Comparison of ENCODE assay signal across 19 cellular contexts in the genomic region with DNA sequence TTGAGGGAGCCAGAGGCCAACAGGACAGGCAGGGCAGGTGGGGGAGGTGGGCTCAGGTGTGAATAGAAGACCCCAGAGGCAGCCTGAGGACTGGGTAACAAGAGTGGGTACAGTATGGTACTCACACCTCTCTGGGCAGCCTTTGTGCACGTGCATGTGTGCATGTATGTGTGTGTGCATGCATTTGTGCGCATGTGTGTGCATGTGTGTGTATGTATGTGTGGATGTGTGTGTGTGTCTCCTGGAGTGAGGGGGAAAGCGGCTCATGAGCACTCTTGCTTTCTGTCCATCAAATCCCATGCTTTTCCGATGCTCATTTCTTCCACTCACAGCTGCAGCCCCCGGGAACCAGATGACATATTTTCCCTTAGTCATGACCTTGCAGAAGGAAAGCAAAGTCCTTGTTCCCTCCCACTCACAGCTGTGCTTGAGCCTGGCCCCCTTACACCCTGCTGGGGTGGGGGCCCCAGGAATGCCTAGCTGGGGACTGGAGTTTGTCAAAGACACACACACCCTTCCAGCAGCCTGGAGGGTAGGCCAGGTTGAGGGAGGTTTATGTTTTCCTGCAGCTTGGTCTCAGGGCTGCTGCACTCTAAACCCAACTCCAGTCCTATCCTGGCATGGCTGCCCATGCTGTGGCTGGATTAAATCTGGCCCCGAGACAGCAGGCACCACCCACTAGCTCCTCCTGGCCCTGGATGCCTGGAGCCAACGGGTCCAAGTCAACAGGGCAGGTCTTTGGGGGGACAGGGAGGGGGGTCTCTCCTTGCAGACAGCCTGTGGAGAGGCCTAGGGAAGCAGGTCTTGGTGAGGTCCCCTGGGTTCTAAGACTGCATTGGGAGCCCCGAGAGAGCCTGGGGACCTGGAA. TPM values are rescaled to one million over a fixed set of nuclear protein-coding genes. Genes with fewer than 3 reads are reported as not detected.
DNase-seq lines count a peak whose midpoint lies in the region; ATAC-seq and FAIRE-seq lines count a peak whose summit lies in the region.
"Had no signal": no experiment of that assay in that cellular context is flagged by ENCODE, and none has a peak within 500 bp of the region (broad histone marks: within the 10 kb centered on the region; RNA-seq: fewer than 3 reads in every experiment).

No MANE protein-coding gene starts in this region.

- H3K79me1 ChIP-seq in neuronal stem cell (ENCODE audit: low read depth, low read length) = no peaks in the 10 kb centered on the region

- H4K91ac ChIP-seq in neuronal stem cell (ENCODE audit: low read depth, low read length, poor library complexity) = no peak overlapping the region

- no peaks in the 10 kb centered on the region for H3K27me3 ChIP-seq in neuronal stem cell (ENCODE audit: control insufficient read depth in 3 of 3, insufficient read depth in 3 of 3, low read depth in 1 of 3, low read length in 3 of 3)
- H3K27me3 ChIP-seq: MG63, SJCRH30 had no signal

- H3K9me3 ChIP-seq in neuronal stem cell (replicated peaks in 1 of 2; ENCODE audit: control insufficient read depth in 2 of 2, insufficient read depth in 1 of 2, low read depth in 1 of 2, low read length in 2 of 2) = no peaks in the 10 kb centered on the region
- H3K9me3 ChIP-seq: Caco-2, MG63, SJCRH30 had no signal

- in situ Hi-C loops in G401 (cut with HindIII; ENCODE audit: low sequenced_read_pairs) = no loop called here

- no peak overlapping the region for H3K4ac ChIP-seq in neuronal stem cell (ENCODE audit: low read length)

- no peak overlapping the region for H2BK5ac ChIP-seq in neuronal stem cell (ENCODE audit: low read length)

- DNase-seq in G401 (ENCODE audit: low spot score) = peak; percentile 8
- DNase-seq in NCI-H1694 treated with DMSO at 0.1 percent for 48 hours (lab: John Stamatoyannopoulos, UW) = peak; percentile 16
- no peak for DNase-seq in neuronal stem cell (ENCODE audit: low spot score)
- no peak for DNase-seq in NK-92 (lab: John Stamatoyannopoulos, UW; ENCODE audit: unreplicated experiment)
- DNase-seq: ACHN, Caco-2, H7, IMR-90, Karpas-422, MG63, NCI-H1092, NCI-H146, NCI-H748 treated with DMSO at 0.1 percent for 48 hours, RPMI8226, SJCRH30 had no signal

- peak overlapping the region; percentile 59 for H3K14ac ChIP-seq in neuronal stem cell (ENCODE audit: low read length)

- no peak overlapping the region for H3K9ac ChIP-seq in neuronal stem cell (ENCODE audit: low read depth, low read length, poor library complexity)

- peaks cover 15 to 38% of the 10 kb centered on the region in 2 donors for H3K4me1 ChIP-seq in neuronal stem cell (ENCODE audit: control insufficient read depth in 2 of 2, insufficient read depth in 1 of 2, low read depth in 1 of 2, low read length in 2 of 2)
- H3K4me1 ChIP-seq: Caco-2 had no signal

- no peak overlapping the region for H4K8ac ChIP-seq in neuronal stem cell (ENCODE audit: low read depth, low read length)

- no peak overlapping the region for H2BK12ac ChIP-seq in neuronal stem cell (ENCODE audit: low read length)

- no CpG with 5 or more reads among the region's 8 CpGs for WGBS in neuronal stem cell (ENCODE audit: extremely low coverage in 2 of 2, insufficient read length in 2 of 2, insufficient replicate concordance in 1 of 2), 2 donors

- H3K4me2 ChIP-seq in neuronal stem cell (ENCODE audit: insufficient read depth, low read length, poor library complexity, severe bottlenecking) = no peak overlapping the region

- H3K4me3 ChIP-seq in neuronal stem cell (ENCODE audit: low read length in 2 of 2) = no peak overlapping the region
- H3K4me3 ChIP-seq: MG63, SJCRH30 had no signal

- no peak overlapping the region for H2BK120ac ChIP-seq in neuronal stem cell (ENCODE audit: low read depth, low read length)

- H3K23ac ChIP-seq in neuronal stem cell (ENCODE audit: low read depth, low read length, poor library complexity) = no peak overlapping the region

- no peak overlapping the region for H2BK15ac ChIP-seq in neuronal stem cell (ENCODE audit: low read length)

- ATAC-seq in HG03354 (IDR thresholded peaks at IDR 0.05; ENCODE audit: poor library complexity, severe bottlenecking, unreplicated experiment) (no peak), GM21717 (IDR thresholded peaks at IDR 0.05; ENCODE audit: unreplicated experiment) (no peak)

- H3K36me3 ChIP-seq in neuronal stem cell (replicated peaks in 1 of 2; ENCODE audit: control insufficient read depth in 2 of 2, insufficient read depth in 2 of 2, low read length in 2 of 2) = no peaks in the 10 kb centered on the region
- H3K36me3 ChIP-seq: MG63, SJCRH30 had no signal

- peak; percentile 67 for FAIRE-seq in endometrium (lab: Jason Lieb, UNC)
- FAIRE-seq: GM19239 had no signal

- peak overlapping the region; percentile 44 for H3K18ac ChIP-seq in neuronal stem cell (ENCODE audit: low read length)

- H2AFZ ChIP-seq in neuronal stem cell (ENCODE audit: low read length) = no peak overlapping the region

- H2AK5ac ChIP-seq in neuronal stem cell (ENCODE audit: low read depth, low read length) = peak overlapping the region; percentile 16

- H3K27ac ChIP-seq in neuronal stem cell (replicated peaks; ENCODE audit: low read length) = no peak overlapping the region
- H3K27ac ChIP-seq: SJCRH30 had no signal

RNA-seq across cellular contexts. Expression of a gene that starts 22.6 kb away (rescaled TPM):
- 3.5 and 16.8 TPM in 2 replicates for total RNA-seq in G401 (2014; rRNA removed; shearing (Covaris generic))
- polyA plus RNA-seq in neuronal stem cell (2013, experiment 1 of 2) = 1.3 TPM
- 1.1 TPM for polyA plus RNA-seq in neuronal stem cell (2013, experiment 2 of 2)
- total RNA-seq: Caco-2, IMR-90 had no signal
- polyA plus RNA-seq: IMR-90 had no signal

RNA-seq across cellular contexts. Expression of a gene that starts 56.1 kb away (rescaled TPM):
- 17.2 and 23.9 TPM in 2 replicates for total RNA-seq in G401 (2014; rRNA removed; shearing (Covaris generic))
- polyA plus RNA-seq in neuronal stem cell (2013, experiment 1 of 2) = 3.9 TPM
- 3.4 TPM for polyA plus RNA-seq in neuronal stem cell (2013, experiment 2 of 2)
- total RNA-seq: IMR-90 had no signal

Comparison
In these comparisons a context has a peak if more than half of its experiments do, and no peak if none do; other contexts are left out.
1. DNase-seq: peak in G401 (single experiment) and NCI-H1694 treated with DMSO at 0.1 percent for 48 hours (single experiment); none in neuronal stem cell (single experiment) and NK-92 (single experiment).